1 cellular context compared by ENCODE assay signal in the genomic region with DNA sequence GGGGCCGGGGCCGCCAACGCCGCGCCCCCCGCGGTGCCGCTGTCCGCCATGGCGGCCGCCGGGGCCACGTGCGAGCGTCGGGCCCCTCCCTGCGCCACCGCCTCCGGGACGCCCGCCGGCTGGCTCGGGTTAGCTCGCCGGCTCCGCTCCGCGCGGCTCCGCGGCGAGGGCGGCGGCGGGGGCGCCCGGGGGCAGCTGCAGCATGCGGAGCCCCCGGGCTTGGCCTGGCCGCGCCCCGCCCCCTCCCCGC.
A peak's percentile ranks its signal among the peaks of the same experiment; 100 is the strongest.
TF ChIP-seq lines count a peak whose summit lies in the region.
"Not testable (repeated sequence)": the region's sequence is repeated elsewhere in the genome, so short reads cannot be mapped to it uniquely, and the experiment has no call there.

No MANE protein-coding gene starts in this region.

TF ChIP-seq in K562, 482 proteins besides CTCF, POLR2A, EP300 and RAD21:
- TF ChIP-seq CXXC5 (CRISPR knock-in tag; IDR thresholded peaks at IDR 0.05): peak; percentile 66
- TF ChIP-seq NONO (IDR thresholded peaks at IDR 0.05; ENCODE audit: low read depth in 2 of 2, low read length in 1 of 2): peak in 1 of 2 experiments; percentile 55; a peak in 1 of 4 replicates
- TF ChIP-seq ZFP36 (IDR thresholded peaks at IDR 0.05; ENCODE audit: low read depth, low read length, partially characterized antibody): peak; percentile 90
- TF ChIP-seq YY1 (IDR thresholded peaks at IDR 0.05; ENCODE audit: borderline replicate concordance in 1 of 3, control insufficient read depth in 1 of 3, extremely low read depth in 1 of 3, insufficient read depth in 3 of 3, insufficient read length in 1 of 3, insufficient replicate concordance in 2 of 3, low read depth in 1 of 3, low read length in 2 of 3): peak in 2 of 3 experiments; percentile 78 to 80
- TF ChIP-seq ZNF436 (CRISPR knock-in tag; IDR thresholded peaks at IDR 0.05): peak; percentile 89
- peak in 1 of 2 experiments; percentile 37; a peak in 1 of 4 replicates for TF ChIP-seq SIN3A (IDR thresholded peaks at IDR 0.05; ENCODE audit: borderline replicate concordance in 2 of 2, control insufficient read depth in 1 of 2, low read depth in 2 of 2, low read length in 2 of 2)
- TF ChIP-seq GTF3C2 (IDR thresholded peaks at IDR 0.05; ENCODE audit: borderline replicate concordance, extremely low read depth, insufficient read length): peak; percentile 34
- TF ChIP-seq RBM25 (IDR thresholded peaks at IDR 0.05; ENCODE audit: low read depth, low read length, severe bottlenecking): peak; percentile 72
- TF ChIP-seq, protein P1, sequence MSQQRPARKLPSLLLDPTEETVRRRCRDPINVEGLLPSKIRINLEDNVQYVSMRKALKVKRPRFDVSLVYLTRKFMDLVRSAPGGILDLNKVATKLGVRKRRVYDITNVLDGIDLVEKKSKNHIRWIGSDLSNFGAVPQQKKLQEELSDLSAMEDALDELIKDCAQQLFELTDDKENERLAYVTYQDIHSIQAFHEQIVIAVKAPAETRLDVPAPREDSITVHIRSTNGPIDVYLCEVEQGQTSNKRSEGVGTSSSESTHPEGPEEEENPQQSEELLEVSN (IDR thresholded peaks at IDR 0.05; ENCODE audit: borderline replicate concordance in 1 of 2, extremely low read depth in 1 of 2, insufficient read depth in 1 of 2, insufficient read length in 1 of 2, low read depth in 1 of 2, low read length in 1 of 2, poor library complexity in 1 of 2, severe bottlenecking in 1 of 2): peak in 1 of 2 experiments; percentile 71
- TF ChIP-seq MXD1 (CRISPR knock-in tag; IDR thresholded peaks at IDR 0.05; ENCODE audit: borderline replicate concordance, poor library complexity, severe bottlenecking): peak; percentile 66
- TF ChIP-seq MYC (IDR thresholded peaks at IDR 0.05; ENCODE audit: low read depth, low read length): peak; percentile 70; the same call in 1 of the 2 replicates
- TF ChIP-seq MYC (CRISPR knock-in tag; IDR thresholded peaks at IDR 0.05; ENCODE audit: borderline replicate concordance, low read depth): not testable (repeated sequence)
- TF ChIP-seq CCNT2 (IDR thresholded peaks at IDR 0.05; ENCODE audit: borderline replicate concordance, extremely low read depth, insufficient read length, low read depth, low read length): peak; percentile 26
- TF ChIP-seq SMAD4 (CRISPR knock-in tag; conservative IDR thresholded peaks at IDR 0.05): peak; percentile 14; the same call in 1 of the 2 replicates
